8 cellular contexts compared by ENCODE assay signal in genomic region chr17:18257747-18258355, GRCh38. TPM values are rescaled to one million over a fixed set of nuclear protein-coding genes. Genes with fewer than 3 reads are reported as not detected.
A peak's percentile ranks its signal among the peaks of the same experiment; 100 is the strongest.
DNase-seq lines count a peak whose midpoint lies in the region; ATAC-seq and TF ChIP-seq lines count a peak whose summit lies in the region.

No MANE protein-coding gene starts in this region.

- peaks cover 24% of the 10 kb centered on the region for H3K36me3 Mint-ChIP-seq in activated naive CD4-positive, alpha-beta T cell treated with anti-CD3 and anti-CD28 coated beads, Interleukin-2, amount 10 ng/mL, durations not matched to agents 7 days and 5 days
- H3K36me3 Mint-ChIP-seq in neural progenitor cell: peaks cover 3% of the 10 kb centered on the region

- peaks cover 0 to 59% (median 32%) of the 10 kb centered on the region in 3 donors for H3K4me1 ChIP-seq in gastroesophageal sphincter
- H3K4me1 ChIP-seq in neural progenitor cell: peaks cover 19% of the 10 kb centered on the region
- peaks cover 42 to 55% (median 49%) of the 10 kb centered on the region in 4 donors for H3K4me1 ChIP-seq in upper lobe of left lung

- CTCF ChIA-PET in activated naive CD4-positive, alpha-beta T cell treated with anti-CD3 and anti-CD28 coated beads, Interleukin-2, amount 10 ng/mL, durations not matched to agents 7 days and 5 days (lab: Charles Lee): no interaction called here

- TF ChIP-seq CTCF in GM12865 (IDR thresholded peaks at IDR 0.05; ENCODE audit: insufficient read depth, low read depth, low read length, missing control alignments): no peak
- TF ChIP-seq CTCF in gastroesophageal sphincter (IDR thresholded peaks at IDR 0.05): no peak
- TF ChIP-seq CTCF in neural progenitor cell (IDR thresholded peaks at IDR 0.05): no peak
- no peak for TF ChIP-seq CTCF in upper lobe of left lung (IDR thresholded peaks at IDR 0.05)

- H4K20me1 ChIP-seq in neural progenitor cell (ENCODE audit: low read depth): peaks cover 48% of the 10 kb centered on the region

- H3K4me3 Mint-ChIP-seq in activated naive CD4-positive, alpha-beta T cell treated with anti-CD3 and anti-CD28 coated beads, Interleukin-2, amount 10 ng/mL, durations not matched to agents 7 days and 5 days: peak overlapping the region; percentile 99
- H3K4me3 Mint-ChIP-seq in neural progenitor cell: peak overlapping the region; percentile 96

- no peaks in the 10 kb centered on the region for H3K9me3 ChIP-seq in gastroesophageal sphincter
- H3K9me3 ChIP-seq in neural progenitor cell (ENCODE audit: low read depth): no peaks in the 10 kb centered on the region
- H3K9me3 ChIP-seq in upper lobe of left lung: no peaks in the 10 kb centered on the region

- H2AFZ ChIP-seq in neural progenitor cell (replicated peaks): no peak overlapping the region

- H3K9me3 Mint-ChIP-seq in activated naive CD4-positive, alpha-beta T cell treated with anti-CD3 and anti-CD28 coated beads, Interleukin-2, amount 10 ng/mL, durations not matched to agents 7 days and 5 days: no peaks in the 10 kb centered on the region
- H3K9me3 Mint-ChIP-seq in neural progenitor cell: no peaks in the 10 kb centered on the region

- H3F3A ChIP-seq in neural progenitor cell (ENCODE audit: low read depth): peaks cover 36% of the 10 kb centered on the region

- H3K27me3 Mint-ChIP-seq in activated naive CD4-positive, alpha-beta T cell treated with anti-CD3 and anti-CD28 coated beads, Interleukin-2, amount 10 ng/mL, durations not matched to agents 7 days and 5 days: no peaks in the 10 kb centered on the region
- H3K27me3 Mint-ChIP-seq in neural progenitor cell (ENCODE audit: insufficient read depth, low read depth): peaks cover 5% of the 10 kb centered on the region

- peak overlapping the region; percentile 93 for H3K27ac Mint-ChIP-seq in activated naive CD4-positive, alpha-beta T cell treated with anti-CD3 and anti-CD28 coated beads, Interleukin-2, amount 10 ng/mL, durations not matched to agents 7 days and 5 days
- H3K27ac Mint-ChIP-seq in neural progenitor cell: no peak overlapping the region

- H3K79me2 ChIP-seq in neural progenitor cell (ENCODE audit: low read depth): peaks cover 35% of the 10 kb centered on the region

- TF ChIP-seq POLR2A in gastroesophageal sphincter (IDR thresholded peaks at IDR 0.05) (no peak), upper lobe of left lung (IDR thresholded peaks at IDR 0.05) (no peak)

- peaks cover 0 to 43% of the 10 kb centered on the region in 2 donors for H3K36me3 ChIP-seq in gastroesophageal sphincter
- no peaks in the 10 kb centered on the region for H3K36me3 ChIP-seq in neural progenitor cell
- H3K36me3 ChIP-seq in upper lobe of left lung: peaks cover 15 to 41% (median 36%) of the 10 kb centered on the region in 4 donors

- peak overlapping the region; percentile 7 for H3K9ac ChIP-seq in neural progenitor cell

- H3K27ac ChIP-seq in gastroesophageal sphincter (peak overlapping the region; percentile 60 to 99 (median 92)), neural progenitor cell (no peak overlapping the region), upper lobe of left lung (peak overlapping the region; percentile 97 to 99 (median 99))

- TF ChIP-seq EP300 in gastroesophageal sphincter (IDR thresholded peaks at IDR 0.05) (no peak), upper lobe of left lung (IDR thresholded peaks at IDR 0.05) (no peak)

- peak; percentile 32 for ATAC-seq in HG03159 (IDR thresholded peaks at IDR 0.05; ENCODE audit: unreplicated experiment)
- peak; percentile 77 for ATAC-seq in gastroesophageal sphincter
- peak; percentile 83 to 87 for ATAC-seq in upper lobe of left lung (ENCODE audit: low FRiP score in 2 of 2)

- peak; percentile 58 for DNase-seq in GM12865 (ENCODE audit: low read depth)
- peak; percentile 91 for DNase-seq in RKO (ENCODE audit: low spot score)
- DNase-seq in activated naive CD4-positive, alpha-beta T cell treated with anti-CD3 and anti-CD28 coated beads, Interleukin-2, amount 10 ng/mL, durations not matched to agents 7 days and 5 days: peak; percentile 68
- DNase-seq in neural progenitor cell (ENCODE audit: low spot score): peak; percentile 83
- DNase-seq in upper lobe of left lung: peak; percentile 88 to 89
- no peak for DNase-seq in NCI-H187 (lab: John Stamatoyannopoulos, UW)

- no peaks in the 10 kb centered on the region for H3K27me3 ChIP-seq in gastroesophageal sphincter
- no peaks in the 10 kb centered on the region for H3K27me3 ChIP-seq in neural progenitor cell
- H3K27me3 ChIP-seq in upper lobe of left lung: no peaks in the 10 kb centered on the region

- H3K4me1 Mint-ChIP-seq in activated naive CD4-positive, alpha-beta T cell treated with anti-CD3 and anti-CD28 coated beads, Interleukin-2, amount 10 ng/mL, durations not matched to agents 7 days and 5 days: peaks cover 44% of the 10 kb centered on the region
- peaks cover 25% of the 10 kb centered on the region for H3K4me1 Mint-ChIP-seq in neural progenitor cell

- WGBS in gastroesophageal sphincter (ENCODE audit: low coverage in 1 of 2), 2 donors: 0 to 10% methylated on average over 2 to 3 of the region's 22 CpGs
- WGBS in upper lobe of left lung, 2 donors: 2 to 3% methylated on average over 14 to 20 of the region's 22 CpGs

- H3K4me3 ChIP-seq in GM12865 (ENCODE audit: low read depth, low read length) (peak overlapping the region; percentile 83), gastroesophageal sphincter (peak overlapping the region; percentile 44 to 98), neural progenitor cell (peak overlapping the region; percentile 61), upper lobe of left lung (peak overlapping the region; percentile 76 to 100 (median 87))

- H3K4me2 ChIP-seq in neural progenitor cell: peak overlapping the region; percentile 95

RNA-seq across cellular contexts. Expression of gene FLII, which starts 0.7 kb away (rescaled TPM):
- total RNA-seq in gastroesophageal sphincter (100 to 1,000 TPM; 283 to 543 (median 310) TPM), neural progenitor cell (ENCODE audit: low replicate concordance) (117 and 193 TPM in 2 replicates), upper lobe of left lung (100 to 1,000 TPM; 313 to 552 (median 376) TPM)

RNA-seq across cellular contexts. Expression of gene MIEF2, which starts 2.6 kb away (rescaled TPM):
- total RNA-seq in gastroesophageal sphincter: 10 to 100 TPM; 10.8 to 19.0 (median 12.5) TPM
- total RNA-seq in neural progenitor cell (ENCODE audit: low replicate concordance): 8.1 and 23.2 TPM in 2 replicates
- 10 to 100 TPM; 17.2 to 79.3 (median 31.8) TPM for total RNA-seq in upper lobe of left lung

RNA-seq across cellular contexts. Expression of gene LLGL1, which starts 32.4 kb away (rescaled TPM):
- total RNA-seq in gastroesophageal sphincter: 10 to 100 TPM; 16.7 to 31.7 (median 22.1) TPM
- total RNA-seq in neural progenitor cell (ENCODE audit: low replicate concordance): 70.5 and 190 TPM in 2 replicates
- 10 to 100 TPM in 5 of 6 donors, 1 to 10 TPM in 1; 9.8 to 16.4 (median 13.8) TPM for total RNA-seq in upper lobe of left lung

RNA-seq across cellular contexts. Expression of gene TOP3A, which starts 56.9 kb away (rescaled TPM):
- total RNA-seq in gastroesophageal sphincter (10 to 100 TPM; 19.6 to 49.7 (median 26.8) TPM), neural progenitor cell (ENCODE audit: low replicate concordance) (49.2 and 67.8 TPM in 2 replicates), upper lobe of left lung (10 to 100 TPM; 23.4 to 36.3 (median 32.9) TPM)

RNA-seq across cellular contexts. Expression of gene SMCR8, which starts 57.2 kb away (rescaled TPM):
- 10 to 100 TPM; 14.0 to 20.0 (median 14.9) TPM for total RNA-seq in gastroesophageal sphincter
- 8.9 and 11.9 TPM in 2 replicates for total RNA-seq in neural progenitor cell (ENCODE audit: low replicate concordance)
- total RNA-seq in upper lobe of left lung: 10 to 100 TPM; 17.1 to 25.2 (median 21.5) TPM

Comparison
In these comparisons a context has a peak if more than half of its experiments do, and no peak if none do; other contexts are left out.
1. DNase-seq: peak in GM12865 (single experiment), RKO (single experiment), activated naive CD4-positive, alpha-beta T cell treated with anti-CD3 and anti-CD28 coated beads, Interleukin-2, amount 10 ng/mL, durations not matched to agents 7 days and 5 days (single experiment), neural progenitor cell (single experiment) and upper lobe of left lung (2 of 2); none in NCI-H187 (0 of 2).
2. ATAC-seq: peak in every context shown above with its lines; median percentile 85 in upper lobe of left lung; 77 in gastroesophageal sphincter; 32 in HG03159.
3. Peak in every context shown above with its lines, with median percentiles within 50 percentile points of each other: H3K4me3 ChIP-seq.